ENCODE assay signal across 1 cellular context in the genomic region with DNA sequence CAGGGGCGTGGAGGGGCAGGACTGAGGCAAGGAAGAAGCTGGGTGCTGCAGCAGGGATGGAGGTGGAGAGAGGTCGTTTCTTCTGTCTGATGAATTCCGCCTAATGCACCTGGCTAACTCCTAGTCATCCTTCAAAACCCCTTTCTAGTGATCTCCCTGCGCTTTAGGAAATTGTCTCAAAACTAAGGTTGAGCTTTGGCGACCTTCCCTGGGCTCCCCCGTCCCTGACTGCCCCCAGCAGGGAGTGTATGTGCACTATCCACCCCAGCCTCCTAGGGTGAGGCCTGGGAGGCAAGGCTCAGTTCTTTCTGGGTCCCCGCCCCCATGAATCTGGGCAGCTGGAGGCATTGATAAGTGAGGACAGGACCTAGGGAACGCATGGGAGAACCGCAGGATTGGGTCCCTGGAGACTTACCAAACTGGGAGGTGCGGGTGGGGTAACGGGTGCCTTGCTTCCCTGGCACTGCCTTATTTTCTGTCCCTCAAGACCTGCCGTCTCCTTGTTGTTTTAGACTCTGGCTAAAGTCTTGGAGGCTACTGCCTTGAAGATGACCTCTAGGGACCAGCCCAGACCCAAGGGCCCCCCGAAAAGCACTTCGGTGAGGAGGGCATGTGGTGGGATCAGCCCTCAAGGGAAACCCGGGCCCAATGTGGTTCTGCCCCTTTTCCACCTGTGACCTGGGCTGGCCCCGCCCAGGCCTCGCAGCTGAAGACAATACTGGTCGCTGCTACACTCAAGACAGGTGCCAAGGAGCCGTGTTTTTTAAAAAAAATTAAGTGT.
TF ChIP-seq lines count a peak whose summit lies in the region.

No MANE protein-coding gene starts in this region.

TF ChIP-seq in SK-N-SH, 30 proteins besides CTCF, POLR2A, EP300 and RAD21 (continued from another document):
- TF ChIP-seq REST (IDR thresholded peaks at IDR 0.05; ENCODE audit: low read depth, low read length) (no peak), MEF2A (IDR thresholded peaks at IDR 0.05; ENCODE audit: borderline replicate concordance, low read depth) (no peak), FOSL2 (IDR thresholded peaks at IDR 0.05; ENCODE audit: borderline replicate concordance, low read depth) (no peak), GABPA (IDR thresholded peaks at IDR 0.05; ENCODE audit: low read depth) (no peak), FOXJ3 (CRISPR knock-in tag; IDR thresholded peaks at IDR 0.05) (no peak), RCOR1 (IDR thresholded peaks at IDR 0.05; ENCODE audit: low read length) (no peak), CHD2 (IDR thresholded peaks at IDR 0.05; ENCODE audit: low read length, partially characterized antibody) (no peak), SIN3A (IDR thresholded peaks at IDR 0.05; ENCODE audit: borderline replicate concordance, low read depth, low read length) (no peak), TEAD4 (IDR thresholded peaks at IDR 0.05; ENCODE audit: borderline replicate concordance, insufficient read depth) (no peak), RFX5 (IDR thresholded peaks at IDR 0.05; ENCODE audit: low read length) (no peak), ZBTB33 (IDR thresholded peaks at IDR 0.05; ENCODE audit: borderline replicate concordance, low read depth) (no peak), EZH2phosphoT487 (IDR thresholded peaks at IDR 0.05; ENCODE audit: borderline replicate concordance, low read depth) (no peak), MAX (IDR thresholded peaks at IDR 0.05; ENCODE audit: low read depth) (no peak)
- TF ChIP-seq, protein P1, sequence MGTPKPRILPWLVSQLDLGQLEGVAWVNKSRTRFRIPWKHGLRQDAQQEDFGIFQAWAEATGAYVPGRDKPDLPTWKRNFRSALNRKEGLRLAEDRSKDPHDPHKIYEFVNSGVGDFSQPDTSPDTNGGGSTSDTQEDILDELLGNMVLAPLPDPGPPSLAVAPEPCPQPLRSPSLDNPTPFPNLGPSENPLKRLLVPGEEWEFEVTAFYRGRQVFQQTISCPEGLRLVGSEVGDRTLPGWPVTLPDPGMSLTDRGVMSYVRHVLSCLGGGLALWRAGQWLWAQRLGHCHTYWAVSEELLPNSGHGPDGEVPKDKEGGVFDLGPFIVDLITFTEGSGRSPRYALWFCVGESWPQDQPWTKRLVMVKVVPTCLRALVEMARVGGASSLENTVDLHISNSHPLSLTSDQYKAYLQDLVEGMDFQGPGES (IDR thresholded peaks at IDR 0.05; ENCODE audit: low read depth, low read length) = no peak
- TF ChIP-seq, protein P2, sequence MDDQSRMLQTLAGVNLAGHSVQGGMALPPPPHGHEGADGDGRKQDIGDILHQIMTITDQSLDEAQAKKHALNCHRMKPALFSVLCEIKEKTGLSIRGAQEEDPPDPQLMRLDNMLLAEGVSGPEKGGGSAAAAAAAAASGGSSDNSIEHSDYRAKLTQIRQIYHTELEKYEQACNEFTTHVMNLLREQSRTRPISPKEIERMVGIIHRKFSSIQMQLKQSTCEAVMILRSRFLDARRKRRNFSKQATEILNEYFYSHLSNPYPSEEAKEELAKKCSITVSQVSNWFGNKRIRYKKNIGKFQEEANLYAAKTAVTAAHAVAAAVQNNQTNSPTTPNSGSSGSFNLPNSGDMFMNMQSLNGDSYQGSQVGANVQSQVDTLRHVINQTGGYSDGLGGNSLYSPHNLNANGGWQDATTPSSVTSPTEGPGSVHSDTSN (IDR thresholded peaks at IDR 0.05) = no peak
- TF ChIP-seq, protein P3, sequence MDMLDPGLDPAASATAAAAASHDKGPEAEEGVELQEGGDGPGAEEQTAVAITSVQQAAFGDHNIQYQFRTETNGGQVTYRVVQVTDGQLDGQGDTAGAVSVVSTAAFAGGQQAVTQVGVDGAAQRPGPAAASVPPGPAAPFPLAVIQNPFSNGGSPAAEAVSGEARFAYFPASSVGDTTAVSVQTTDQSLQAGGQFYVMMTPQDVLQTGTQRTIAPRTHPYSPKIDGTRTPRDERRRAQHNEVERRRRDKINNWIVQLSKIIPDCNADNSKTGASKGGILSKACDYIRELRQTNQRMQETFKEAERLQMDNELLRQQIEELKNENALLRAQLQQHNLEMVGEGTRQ (IDR thresholded peaks at IDR 0.05; ENCODE audit: borderline replicate concordance, low read depth, low read length) = no peak
